1 cellular context compared by ENCODE assay signal in genomic region chr19:4374451-4375163, GRCh38.
A peak's percentile ranks its signal among the peaks of the same experiment; 100 is the strongest.
TF ChIP-seq lines count a peak whose summit lies in the region.

No MANE protein-coding gene starts in this region.

TF ChIP-seq in HepG2, 621 proteins besides CTCF, POLR2A, EP300 and RAD21 (continued from another document and continues in another):
- TF ChIP-seq ISL2 (CRISPR knock-in tag; IDR thresholded peaks at IDR 0.05) (0 out of 2 replicates have a peak, but pooled peaks have one; percentile 46), ZFP37 (CRISPR knock-in tag; IDR thresholded peaks at IDR 0.05; ENCODE audit: borderline replicate concordance) (peak; percentile 93), ZNF333 (CRISPR knock-in tag; IDR thresholded peaks at IDR 0.05; ENCODE audit: borderline replicate concordance) (0 out of 2 replicates have a peak, but pooled peaks have one; percentile 42), ZNF383 (CRISPR knock-in tag; IDR thresholded peaks at IDR 0.05; ENCODE audit: borderline replicate concordance) (no peak), KLF9 (CRISPR knock-in tag; IDR thresholded peaks at IDR 0.05; ENCODE audit: low read depth) (no peak), NPAS2 (CRISPR knock-in tag; IDR thresholded peaks at IDR 0.05; ENCODE audit: borderline replicate concordance) (no peak), HMGXB3 (CRISPR knock-in tag; IDR thresholded peaks at IDR 0.05; ENCODE audit: borderline replicate concordance) (peak; percentile 82; the same call in 1 of the 2 replicates), HNRNPL (IDR thresholded peaks at IDR 0.05; ENCODE audit: low read depth, low read length) (peak; percentile 84; the same call in 1 of the 2 replicates), JARID2 (CRISPR knock-in tag; IDR thresholded peaks at IDR 0.05; ENCODE audit: insufficient replicate concordance) (no peak), KDM2A (CRISPR knock-in tag; IDR thresholded peaks at IDR 0.05; ENCODE audit: borderline replicate concordance, low read depth) (peak; percentile 90), BCL3 (CRISPR knock-in tag; IDR thresholded peaks at IDR 0.05) (peak; percentile 72; the same call in 1 of the 2 replicates), ZBTB33 (CRISPR knock-in tag; IDR thresholded peaks at IDR 0.05) (peak; percentile 88), MATR3 (CRISPR knock-in tag; IDR thresholded peaks at IDR 0.05) (no peak), GABPA (IDR thresholded peaks at IDR 0.05; ENCODE audit: low read depth, low read length) (no peak), GABPA (CRISPR knock-in tag; IDR thresholded peaks at IDR 0.05; ENCODE audit: low read depth) (peak; percentile 46), ZNF720 (CRISPR knock-in tag; IDR thresholded peaks at IDR 0.05) (no peak), ZNF784 (CRISPR knock-in tag; IDR thresholded peaks at IDR 0.05; ENCODE audit: borderline replicate concordance) (peak; percentile 80; the same call in 1 of the 2 replicates), HIVEP1 (CRISPR knock-in tag; IDR thresholded peaks at IDR 0.05) (peak; percentile 90), ZNF260 (CRISPR knock-in tag; IDR thresholded peaks at IDR 0.05; ENCODE audit: borderline replicate concordance, low read depth) (no peak), MYC (CRISPR knock-in tag; IDR thresholded peaks at IDR 0.05; ENCODE audit: borderline replicate concordance) (peak; percentile 95), ZBTB1 (CRISPR knock-in tag; IDR thresholded peaks at IDR 0.05; ENCODE audit: borderline replicate concordance) (no peak), ZNF549 (CRISPR knock-in tag; IDR thresholded peaks at IDR 0.05) (no peak), NR2F1 (CRISPR knock-in tag; IDR thresholded peaks at IDR 0.05) (peak; percentile 59 to 77; a peak in 3 of 4 replicates), CHD4 (IDR thresholded peaks at IDR 0.05; ENCODE audit: borderline replicate concordance, low read length) (peak; percentile 51; the same call in 1 of the 2 replicates), ARHGAP35 (CRISPR knock-in tag; IDR thresholded peaks at IDR 0.05; ENCODE audit: borderline replicate concordance) (peak; percentile 26; the same call in 1 of the 2 replicates), ZNF850 (CRISPR knock-in tag; conservative IDR thresholded peaks at IDR 0.05) (no peak), AGO1 (IDR thresholded peaks at IDR 0.05; ENCODE audit: low read depth, low read length, poor library complexity, severe bottlenecking) (no peak), DDIT3 (CRISPR knock-in tag; IDR thresholded peaks at IDR 0.05) (no peak), TEAD3 (CRISPR knock-in tag; optimal IDR thresholded peaks at IDR 0.05; ENCODE audit: borderline replicate concordance) (peak; percentile 94), ZBTB10 (CRISPR knock-in tag; IDR thresholded peaks at IDR 0.05; ENCODE audit: borderline replicate concordance) (peak; percentile 87; the same call in 1 of the 2 replicates), ZSCAN25 (CRISPR knock-in tag; IDR thresholded peaks at IDR 0.05) (peak; percentile 98), SATB2 (CRISPR knock-in tag; IDR thresholded peaks at IDR 0.05) (no peak), MXD4 (CRISPR knock-in tag; IDR thresholded peaks at IDR 0.05) (peak; percentile 96), IRF9 (CRISPR knock-in tag; IDR thresholded peaks at IDR 0.05; ENCODE audit: borderline replicate concordance) (peak; percentile 66; the same call in 1 of the 2 replicates), PREB (CRISPR knock-in tag; IDR thresholded peaks at IDR 0.05) (no peak), ATRX (CRISPR knock-in tag; IDR thresholded peaks at IDR 0.05; ENCODE audit: borderline replicate concordance) (peak; percentile 36; the same call in 1 of the 2 replicates), MAFG (CRISPR knock-in tag; IDR thresholded peaks at IDR 0.05) (peak; percentile 99), ZNF747 (CRISPR knock-in tag; IDR thresholded peaks at IDR 0.05; ENCODE audit: borderline replicate concordance) (no peak), ZFP90 (CRISPR knock-in tag; IDR thresholded peaks at IDR 0.05; ENCODE audit: borderline replicate concordance) (no peak), NKX3-1 (CRISPR knock-in tag; IDR thresholded peaks at IDR 0.05) (no peak), ZNF761 (CRISPR knock-in tag; conservative IDR thresholded peaks at IDR 0.05) (peak; percentile 91), MTA3 (CRISPR knock-in tag; IDR thresholded peaks at IDR 0.05) (no peak), ERF (CRISPR knock-in tag; IDR thresholded peaks at IDR 0.05) (peak; percentile 95), ZSCAN5A (CRISPR knock-in tag; IDR thresholded peaks at IDR 0.05; ENCODE audit: borderline replicate concordance) (no peak), ZNF367 (CRISPR knock-in tag; IDR thresholded peaks at IDR 0.05; ENCODE audit: borderline replicate concordance) (no peak), MAFK (conservative IDR thresholded peaks at IDR 0.05 in 1 of 2, IDR thresholded peaks at IDR 0.05 in 1 of 2; ENCODE audit: low read length in 2 of 2) (peak; percentile 89 to 99), SRY (CRISPR knock-in tag; IDR thresholded peaks at IDR 0.05) (peak; percentile 47; the same call in 1 of the 2 replicates), SMAD9 (CRISPR knock-in tag; IDR thresholded peaks at IDR 0.05) (0 out of 2 replicates have a peak, but pooled peaks have one; percentile 79), SNAPC5 (CRISPR knock-in tag; IDR thresholded peaks at IDR 0.05; ENCODE audit: borderline replicate concordance) (no peak; the same call in 1 of the 2 replicates), ZNF292 (CRISPR knock-in tag; IDR thresholded peaks at IDR 0.05; ENCODE audit: borderline replicate concordance, low read depth) (no peak; the same call in 1 of the 2 replicates), SPEN (CRISPR knock-in tag; IDR thresholded peaks at IDR 0.05; ENCODE audit: low read depth) (peak; percentile 67; the same call in 1 of the 2 replicates), IRF1 (CRISPR knock-in tag; IDR thresholded peaks at IDR 0.05; ENCODE audit: low read depth) (no peak; the same call in 1 of the 2 replicates)
